Comparison of ENCODE assay signal across 27 cellular contexts in the genomic region with DNA sequence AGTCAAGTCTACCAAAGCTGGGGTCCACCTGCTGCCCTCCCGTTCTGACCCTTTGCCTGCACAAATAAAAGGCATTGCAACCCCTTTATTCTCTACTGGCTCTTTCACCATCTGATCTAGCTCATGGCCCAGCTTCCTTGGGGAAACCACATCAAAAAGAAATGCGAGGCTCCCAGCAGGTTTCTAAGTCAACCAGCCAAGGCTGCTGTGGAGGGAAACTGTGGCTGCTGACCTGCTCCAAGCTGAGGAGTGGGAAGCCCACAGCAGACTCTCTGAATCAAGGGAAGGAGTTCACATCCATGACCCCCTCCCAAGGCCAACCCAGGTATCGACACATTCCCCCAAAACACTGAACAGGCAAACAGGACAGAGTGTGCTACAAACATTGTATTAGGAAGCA. TPM values are rescaled to one million over a fixed set of nuclear protein-coding genes. Genes with fewer than 3 reads are reported as not detected.
A peak's percentile ranks its signal among the peaks of the same experiment; 100 is the strongest.
DNase-seq lines count a peak whose midpoint lies in the region; TF ChIP-seq lines count a peak whose summit lies in the region.
"Had no signal": no experiment of that assay in that cellular context is flagged by ENCODE, and none has a peak within 500 bp of the region (broad histone marks: within the 10 kb centered on the region; RNA-seq: fewer than 3 reads in every experiment).

No MANE protein-coding gene starts in this region.

- DNase-seq in Jurkat, Clone E6-1 (ENCODE audit: low read depth, low spot score), result peak; percentile 34
- DNase-seq in coronary artery (ENCODE audit: low spot score), result peak; percentile 43
- peak; percentile 13 for DNase-seq in spleen
- no peak for DNase-seq in stimulated activated CD4-positive, alpha-beta T cell treated with anti-CD3 and anti-CD28 coated beads, Interleukin-15, amount 100 ng/mL, for 24 hours
- no peak for DNase-seq in activated CD4-positive, alpha-beta T cell treated with anti-CD3 and anti-CD28 coated beads for 48 hours
- no peak for DNase-seq in SHP77 (lab: John Stamatoyannopoulos, UW)
- DNase-seq: AML-193; CD8-positive, alpha-beta T cell; DMS 273 treated with DMSO at 0.1 percent for 48 hours; DMS79; GF-D8; HCEC 1CT; IMR-90; NCI-H1048; NCI-H1417; NCI-H1694 treated with DMSO at 0.1 percent for 48 hours; NCI-H2081; NCI-H2227 treated with DMSO at 0.1 percent for 48 hours; NCI-H69; SIG-M5 had no signal

- WGBS in spleen, 5 donors, result 64 to 76% (median 70%) methylated on average over 3 of the region's 3 CpGs

- TF ChIP-seq CTCF in coronary artery (IDR thresholded peaks at IDR 0.05), result no peak
- TF ChIP-seq CTCF in spleen (IDR thresholded peaks at IDR 0.05 in 8 of 11, conservative IDR thresholded peaks at IDR 0.05 in 3 of 11), result no peak

- H3K27ac ChIP-seq in BLaER1 (no peak overlapping the region), coronary artery (no peak overlapping the region), spleen (no peak overlapping the region)
- H3K27ac ChIP-seq: C4-2B, KMS-11, RWPE1, SK-N-MC had no signal

- H3K27me3 ChIP-seq in BLaER1, result no peaks in the 10 kb centered on the region
- no peaks in the 10 kb centered on the region for H3K27me3 ChIP-seq in spleen (replicated peaks in 1 of 7)

- H4K20me1 ChIP-seq in BLaER1, result no peaks in the 10 kb centered on the region

- H3K4me1 ChIP-seq in BLaER1 (peaks cover 10% of the 10 kb centered on the region), spleen (peaks cover 14 to 43% (median 19%) of the 10 kb centered on the region in 6 donors)

- H3K4me3 ChIP-seq in BLaER1, result no peak overlapping the region
- no peak overlapping the region for H3K4me3 ChIP-seq in Jurkat, Clone E6-1 (ENCODE audit: low read length)
- H3K4me3 ChIP-seq in coronary artery, result no peak overlapping the region
- no peak overlapping the region for H3K4me3 ChIP-seq in spleen
- H3K4me3 ChIP-seq: SK-N-MC had no signal

- intact Hi-C loops in spleen (cut with DNase I; ENCODE audit: low total_unique reads), result no loop called here

- peak overlapping the region; percentile 23; the same call in 1 of the 2 replicates for H3K4me2 ChIP-seq in BLaER1
- H3K4me2 ChIP-seq: KMS-11 had no signal

- H3K9me3 ChIP-seq in BLaER1, result 0 out of 2 replicates have a peak, but pooled peaks cover 9% of the 10 kb centered on the region
- peaks cover 0 to 8% (median 0%) of the 10 kb centered on the region in 8 donors for H3K9me3 ChIP-seq in spleen

- no peak for TF ChIP-seq POLR2A in spleen (IDR thresholded peaks at IDR 0.05)

- H3K36me3 ChIP-seq in BLaER1 (no peaks in the 10 kb centered on the region), spleen (no peaks in the 10 kb centered on the region)

- no peak overlapping the region for H3K9ac ChIP-seq in BLaER1
- H3K9ac ChIP-seq: KMS-11 had no signal

RNA-seq across cellular contexts. Expression of gene SLCO2A1, which starts 25.2 kb away (rescaled TPM):
- polyA plus RNA-seq in Jurkat, Clone E6-1 (2012; ENCODE audit: insufficient read depth, insufficient read length), result not detected
- total RNA-seq in spleen, result 100 to 1,000 TPM in 1 of 7 donors, 10 to 100 TPM in 6; 18.2 to 118 (median 46.4) TPM
- 1 to 10 TPM; 4.8 to 6.7 (median 5.4) TPM for polyA plus RNA-seq in spleen
- total RNA-seq: CD8-positive, alpha-beta T cell; NCI-H460; OCI-LY7 had no signal

Comparison
In these comparisons a context has a peak if more than half of its experiments do, and no peak if none do; other contexts are left out.
1. DNase-seq: peak in Jurkat, Clone E6-1 (single experiment), coronary artery (single experiment) and spleen (single experiment); none in stimulated activated CD4-positive, alpha-beta T cell treated with anti-CD3 and anti-CD28 coated beads, Interleukin-15, amount 100 ng/mL, for 24 hours (single experiment), activated CD4-positive, alpha-beta T cell treated with anti-CD3 and anti-CD28 coated beads for 48 hours (single experiment) and SHP77 (0 of 2).